Comparison of ENCODE assay signal across 1 cellular context in the genomic region with DNA sequence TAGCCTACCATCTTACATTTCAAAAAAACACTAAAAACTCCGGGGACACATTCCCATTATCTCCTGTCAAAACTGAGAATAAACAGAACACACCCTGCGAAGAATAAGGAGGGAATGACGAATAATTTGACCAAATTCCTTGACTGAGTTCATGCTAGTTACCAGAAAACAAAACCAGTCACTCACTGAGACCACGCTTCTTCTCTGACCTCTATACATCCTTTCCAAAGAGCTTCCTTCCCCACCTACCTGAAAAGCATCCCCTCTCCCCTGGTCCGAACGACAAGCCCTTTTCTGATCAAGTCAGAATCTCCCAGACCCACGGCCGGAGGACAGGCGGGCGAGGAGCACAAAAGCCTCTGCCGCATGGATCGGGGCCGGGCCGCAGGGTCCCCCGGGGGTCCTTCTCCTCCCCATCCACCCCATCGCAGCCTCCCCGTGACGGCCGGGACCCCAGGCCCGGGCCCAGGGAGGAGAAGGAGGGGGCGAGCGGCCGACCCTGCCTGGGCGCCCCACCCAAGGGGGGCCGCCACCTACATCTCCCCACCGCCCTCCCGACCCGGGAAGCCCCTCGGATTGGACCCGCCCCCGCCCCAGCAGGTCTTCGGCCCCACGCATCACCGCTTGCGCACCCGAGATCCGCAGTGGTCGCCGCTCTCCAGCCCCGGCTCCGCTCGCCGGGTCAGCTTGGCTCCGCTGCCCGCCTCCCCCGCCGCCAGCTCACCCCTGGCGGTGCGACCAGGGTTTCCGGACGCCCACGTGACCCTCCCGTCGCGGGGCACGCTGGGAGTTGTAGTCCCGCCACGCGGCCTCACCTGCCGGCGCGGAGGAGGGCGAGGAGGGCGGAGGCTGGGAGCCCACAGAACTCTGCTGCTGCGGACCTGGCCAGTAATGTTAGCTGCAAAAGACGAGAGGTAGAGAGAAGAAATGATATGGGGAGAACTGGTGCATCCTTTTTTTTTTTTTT.
A peak's percentile ranks its signal among the peaks of the same experiment; 100 is the strongest.
TF ChIP-seq lines count a peak whose summit lies in the region.

A gene with protein sequence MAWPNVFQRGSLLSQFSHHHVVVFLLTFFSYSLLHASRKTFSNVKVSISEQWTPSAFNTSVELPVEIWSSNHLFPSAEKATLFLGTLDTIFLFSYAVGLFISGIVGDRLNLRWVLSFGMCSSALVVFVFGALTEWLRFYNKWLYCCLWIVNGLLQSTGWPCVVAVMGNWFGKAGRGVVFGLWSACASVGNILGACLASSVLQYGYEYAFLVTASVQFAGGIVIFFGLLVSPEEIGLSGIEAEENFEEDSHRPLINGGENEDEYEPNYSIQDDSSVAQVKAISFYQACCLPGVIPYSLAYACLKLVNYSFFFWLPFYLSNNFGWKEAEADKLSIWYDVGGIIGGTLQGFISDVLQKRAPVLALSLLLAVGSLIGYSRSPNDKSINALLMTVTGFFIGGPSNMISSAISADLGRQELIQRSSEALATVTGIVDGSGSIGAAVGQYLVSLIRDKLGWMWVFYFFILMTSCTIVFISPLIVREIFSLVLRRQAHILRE (minus strand): TSS at position 747 of the 967 bp plus-strand sequence. CDS start 16,004 bp downstream, outside the sequence.

TF ChIP-seq in HCT116, 20 proteins besides CTCF, POLR2A, EP300 and RAD21 (continued from another document):
- TF ChIP-seq, protein P1, sequence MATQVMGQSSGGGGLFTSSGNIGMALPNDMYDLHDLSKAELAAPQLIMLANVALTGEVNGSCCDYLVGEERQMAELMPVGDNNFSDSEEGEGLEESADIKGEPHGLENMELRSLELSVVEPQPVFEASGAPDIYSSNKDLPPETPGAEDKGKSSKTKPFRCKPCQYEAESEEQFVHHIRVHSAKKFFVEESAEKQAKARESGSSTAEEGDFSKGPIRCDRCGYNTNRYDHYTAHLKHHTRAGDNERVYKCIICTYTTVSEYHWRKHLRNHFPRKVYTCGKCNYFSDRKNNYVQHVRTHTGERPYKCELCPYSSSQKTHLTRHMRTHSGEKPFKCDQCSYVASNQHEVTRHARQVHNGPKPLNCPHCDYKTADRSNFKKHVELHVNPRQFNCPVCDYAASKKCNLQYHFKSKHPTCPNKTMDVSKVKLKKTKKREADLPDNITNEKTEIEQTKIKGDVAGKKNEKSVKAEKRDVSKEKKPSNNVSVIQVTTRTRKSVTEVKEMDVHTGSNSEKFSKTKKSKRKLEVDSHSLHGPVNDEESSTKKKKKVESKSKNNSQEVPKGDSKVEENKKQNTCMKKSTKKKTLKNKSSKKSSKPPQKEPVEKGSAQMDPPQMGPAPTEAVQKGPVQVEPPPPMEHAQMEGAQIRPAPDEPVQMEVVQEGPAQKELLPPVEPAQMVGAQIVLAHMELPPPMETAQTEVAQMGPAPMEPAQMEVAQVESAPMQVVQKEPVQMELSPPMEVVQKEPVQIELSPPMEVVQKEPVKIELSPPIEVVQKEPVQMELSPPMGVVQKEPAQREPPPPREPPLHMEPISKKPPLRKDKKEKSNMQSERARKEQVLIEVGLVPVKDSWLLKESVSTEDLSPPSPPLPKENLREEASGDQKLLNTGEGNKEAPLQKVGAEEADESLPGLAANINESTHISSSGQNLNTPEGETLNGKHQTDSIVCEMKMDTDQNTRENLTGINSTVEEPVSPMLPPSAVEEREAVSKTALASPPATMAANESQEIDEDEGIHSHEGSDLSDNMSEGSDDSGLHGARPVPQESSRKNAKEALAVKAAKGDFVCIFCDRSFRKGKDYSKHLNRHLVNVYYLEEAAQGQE (IDR thresholded peaks at IDR 0.05; ENCODE audit: low read depth): no peak
- TF ChIP-seq, protein P2, sequence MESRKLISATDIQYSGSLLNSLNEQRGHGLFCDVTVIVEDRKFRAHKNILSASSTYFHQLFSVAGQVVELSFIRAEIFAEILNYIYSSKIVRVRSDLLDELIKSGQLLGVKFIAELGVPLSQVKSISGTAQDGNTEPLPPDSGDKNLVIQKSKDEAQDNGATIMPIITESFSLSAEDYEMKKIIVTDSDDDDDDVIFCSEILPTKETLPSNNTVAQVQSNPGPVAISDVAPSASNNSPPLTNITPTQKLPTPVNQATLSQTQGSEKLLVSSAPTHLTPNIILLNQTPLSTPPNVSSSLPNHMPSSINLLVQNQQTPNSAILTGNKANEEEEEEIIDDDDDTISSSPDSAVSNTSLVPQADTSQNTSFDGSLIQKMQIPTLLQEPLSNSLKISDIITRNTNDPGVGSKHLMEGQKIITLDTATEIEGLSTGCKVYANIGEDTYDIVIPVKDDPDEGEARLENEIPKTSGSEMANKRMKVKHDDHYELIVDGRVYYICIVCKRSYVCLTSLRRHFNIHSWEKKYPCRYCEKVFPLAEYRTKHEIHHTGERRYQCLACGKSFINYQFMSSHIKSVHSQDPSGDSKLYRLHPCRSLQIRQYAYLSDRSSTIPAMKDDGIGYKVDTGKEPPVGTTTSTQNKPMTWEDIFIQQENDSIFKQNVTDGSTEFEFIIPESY (IDR thresholded peaks at IDR 0.05; ENCODE audit: extremely low read depth, insufficient replicate concordance, low read length): peak; percentile 48
- TF ChIP-seq SIN3A (IDR thresholded peaks at IDR 0.05; ENCODE audit: low read depth) (peak; percentile 65; the same call in 1 of the 2 replicates), SP1 (IDR thresholded peaks at IDR 0.05; ENCODE audit: low read depth) (no peak; the same call in 1 of the 2 replicates), EZH2phosphoT487 (IDR thresholded peaks at IDR 0.05; ENCODE audit: borderline replicate concordance) (no peak), JUND (IDR thresholded peaks at IDR 0.05) (no peak), TCF7L2 (IDR thresholded peaks at IDR 0.05; ENCODE audit: borderline replicate concordance, extremely low read depth, insufficient read depth, insufficient read length) (no peak), ZFX (IDR thresholded peaks at IDR 0.05) (peak; percentile 58; the same call in 1 of the 2 replicates), ZNF274 (IDR thresholded peaks at IDR 0.05; ENCODE audit: low read depth, low read length) (no peak), ELF1 (IDR thresholded peaks at IDR 0.05; ENCODE audit: borderline replicate concordance, low read depth) (peak; percentile 44; the same call in 1 of the 2 replicates), SRF (IDR thresholded peaks at IDR 0.05; ENCODE audit: low read depth) (no peak)
- TF ChIP-seq, protein P3, sequence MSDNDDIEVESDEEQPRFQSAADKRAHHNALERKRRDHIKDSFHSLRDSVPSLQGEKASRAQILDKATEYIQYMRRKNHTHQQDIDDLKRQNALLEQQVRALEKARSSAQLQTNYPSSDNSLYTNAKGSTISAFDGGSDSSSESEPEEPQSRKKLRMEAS (IDR thresholded peaks at IDR 0.05): peak; percentile 91
